1 cellular context compared by ENCODE assay signal in the genomic region with DNA sequence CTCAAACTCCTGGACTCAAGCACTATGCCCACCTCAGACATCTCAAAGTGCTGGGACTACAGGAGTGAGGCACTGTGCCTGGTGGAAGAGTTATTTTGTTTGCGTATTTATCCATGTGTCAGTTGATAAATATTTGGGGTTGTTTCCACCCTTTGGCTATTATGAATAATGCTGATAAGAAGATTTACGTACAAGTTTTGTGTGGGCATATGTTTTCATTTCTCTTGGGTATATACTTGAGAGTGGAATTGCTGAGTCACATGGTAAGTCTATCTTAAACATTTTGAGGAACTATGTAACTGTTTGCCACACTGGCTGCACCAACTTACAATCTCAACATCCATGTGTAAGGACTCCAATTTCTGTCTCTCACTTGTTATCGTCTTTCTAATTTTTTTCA.
TF ChIP-seq lines count a peak whose summit lies in the region.

No MANE protein-coding gene starts in this region.

TF ChIP-seq in GM12878, 131 proteins besides CTCF, POLR2A, EP300 and RAD21 (continued from another document):
- TF ChIP-seq, protein P1, sequence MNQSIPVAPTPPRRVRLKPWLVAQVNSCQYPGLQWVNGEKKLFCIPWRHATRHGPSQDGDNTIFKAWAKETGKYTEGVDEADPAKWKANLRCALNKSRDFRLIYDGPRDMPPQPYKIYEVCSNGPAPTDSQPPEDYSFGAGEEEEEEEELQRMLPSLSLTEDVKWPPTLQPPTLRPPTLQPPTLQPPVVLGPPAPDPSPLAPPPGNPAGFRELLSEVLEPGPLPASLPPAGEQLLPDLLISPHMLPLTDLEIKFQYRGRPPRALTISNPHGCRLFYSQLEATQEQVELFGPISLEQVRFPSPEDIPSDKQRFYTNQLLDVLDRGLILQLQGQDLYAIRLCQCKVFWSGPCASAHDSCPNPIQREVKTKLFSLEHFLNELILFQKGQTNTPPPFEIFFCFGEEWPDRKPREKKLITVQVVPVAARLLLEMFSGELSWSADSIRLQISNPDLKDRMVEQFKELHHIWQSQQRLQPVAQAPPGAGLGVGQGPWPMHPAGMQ (IDR thresholded peaks at IDR 0.05; ENCODE audit: borderline replicate concordance), result no peak
- TF ChIP-seq, protein P2, sequence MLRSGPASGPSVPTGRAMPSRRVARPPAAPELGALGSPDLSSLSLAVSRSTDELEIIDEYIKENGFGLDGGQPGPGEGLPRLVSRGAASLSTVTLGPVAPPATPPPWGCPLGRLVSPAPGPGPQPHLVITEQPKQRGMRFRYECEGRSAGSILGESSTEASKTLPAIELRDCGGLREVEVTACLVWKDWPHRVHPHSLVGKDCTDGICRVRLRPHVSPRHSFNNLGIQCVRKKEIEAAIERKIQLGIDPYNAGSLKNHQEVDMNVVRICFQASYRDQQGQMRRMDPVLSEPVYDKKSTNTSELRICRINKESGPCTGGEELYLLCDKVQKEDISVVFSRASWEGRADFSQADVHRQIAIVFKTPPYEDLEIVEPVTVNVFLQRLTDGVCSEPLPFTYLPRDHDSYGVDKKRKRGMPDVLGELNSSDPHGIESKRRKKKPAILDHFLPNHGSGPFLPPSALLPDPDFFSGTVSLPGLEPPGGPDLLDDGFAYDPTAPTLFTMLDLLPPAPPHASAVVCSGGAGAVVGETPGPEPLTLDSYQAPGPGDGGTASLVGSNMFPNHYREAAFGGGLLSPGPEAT (IDR thresholded peaks at IDR 0.05; ENCODE audit: low read depth), result no peak
- TF ChIP-seq ZNF217 (IDR thresholded peaks at IDR 0.05) (0 out of 2 replicates have a peak, but pooled peaks have one; percentile 33), TCF7 (IDR thresholded peaks at IDR 0.05; ENCODE audit: borderline replicate concordance) (no peak), ZNF622 (IDR thresholded peaks at IDR 0.05) (no peak), RAD51 (IDR thresholded peaks at IDR 0.05) (peak; percentile 31; the same call in 1 of the 2 replicates)
